Comparison of ENCODE assay signal across 9 cellular contexts in the genomic region with DNA sequence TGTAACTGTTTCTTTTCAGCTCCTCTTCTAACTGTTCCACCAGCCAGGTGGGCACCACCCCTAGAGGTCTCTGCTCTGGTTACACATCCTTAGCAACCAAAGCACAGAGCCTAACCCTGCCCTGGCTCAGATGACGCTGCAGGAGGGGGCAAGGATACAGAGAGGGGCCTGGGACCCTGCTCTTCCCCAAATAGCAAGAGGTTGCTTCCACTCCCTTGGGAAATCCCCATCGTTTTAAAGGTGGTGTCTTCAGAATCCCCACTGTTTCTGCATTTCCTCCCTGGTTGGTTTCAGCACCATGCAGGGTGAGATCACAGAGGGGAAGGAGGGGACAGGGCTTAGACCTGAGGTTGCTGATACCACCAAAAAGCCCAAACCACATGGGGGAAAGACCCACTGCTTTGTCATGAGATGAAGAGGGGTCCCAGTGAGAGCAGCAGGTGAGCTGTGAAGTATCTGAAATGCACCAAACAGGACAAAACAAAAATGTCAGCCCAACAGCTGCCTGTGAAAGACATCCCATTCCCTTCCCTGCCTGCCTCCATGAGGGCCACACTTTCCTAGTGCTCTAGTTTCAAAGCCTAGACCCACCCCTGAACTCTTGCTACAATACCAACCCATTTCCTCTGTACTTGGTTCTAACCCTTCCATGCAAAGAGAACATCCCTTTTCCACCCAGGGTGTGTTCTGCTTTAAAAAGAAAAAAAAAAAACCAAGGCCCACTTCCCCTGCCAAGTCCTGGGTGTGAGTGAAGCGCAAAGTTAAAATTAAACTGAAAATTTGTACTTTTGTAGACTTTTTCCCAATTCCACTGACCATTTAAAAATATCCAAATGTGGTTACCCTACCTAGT. TPM values are rescaled to one million over a fixed set of nuclear protein-coding genes. Genes with fewer than 3 reads are reported as not detected.
DNase-seq lines count a peak whose midpoint lies in the region; ATAC-seq and TF ChIP-seq lines count a peak whose summit lies in the region.
"Had no signal": no experiment of that assay in that cellular context is flagged by ENCODE, and none has a peak within 500 bp of the region (broad histone marks: within the 10 kb centered on the region; RNA-seq: fewer than 3 reads in every experiment).

No MANE protein-coding gene starts in this region.

- H3K4me3 ChIP-seq in right cardiac atrium (ENCODE audit: low read length) (no peak overlapping the region), upper lobe of right lung (no peak overlapping the region), thyroid gland (replicated peaks in 1 of 3) (no peak overlapping the region)
- H3K4me3 ChIP-seq: SJSA1 had no signal

- H3K36me3 Mint-ChIP-seq in activated CD4-positive, alpha-beta T cell treated with anti-CD3 and anti-CD28 coated beads, Interleukin-2, amount 10 ng/mL, durations not matched to agents 24 days and 14 days (ENCODE audit: low read depth), result peaks cover 31% of the 10 kb centered on the region

- peak; percentile 89 for DNase-seq in activated CD4-positive, alpha-beta T cell treated with anti-CD3 and anti-CD28 coated beads, Interleukin-2, amount 10 ng/mL, durations not matched to agents 24 days and 14 days
- DNase-seq in right cardiac atrium (no peak), upper lobe of right lung (no peak), DMS79 treated with DMSO at 0.1 percent for 48 hours (lab: John Stamatoyannopoulos, UW) (no peak), thyroid gland (no peak), retina (no peak)

- no peaks in the 10 kb centered on the region for H3K27me3 Mint-ChIP-seq in activated CD4-positive, alpha-beta T cell treated with anti-CD3 and anti-CD28 coated beads, Interleukin-2, amount 10 ng/mL, durations not matched to agents 24 days and 14 days

- WGBS in right cardiac atrium, result 54% methylated on average over 3 of the region's 3 CpGs
- WGBS in thyroid gland, 2 donors, result 76 to 79% methylated on average over 2 to 3 of the region's 3 CpGs

- H3K9me3 Mint-ChIP-seq in activated CD4-positive, alpha-beta T cell treated with anti-CD3 and anti-CD28 coated beads, Interleukin-2, amount 10 ng/mL, durations not matched to agents 24 days and 14 days, result no peaks in the 10 kb centered on the region

- H3K4me1 ChIP-seq in right cardiac atrium (ENCODE audit: control insufficient read depth, insufficient read depth, low read length), result peaks cover 67% of the 10 kb centered on the region
- peaks cover 88% of the 10 kb centered on the region for H3K4me1 ChIP-seq in upper lobe of right lung
- peaks cover 66 to 86% of the 10 kb centered on the region in 2 donors for H3K4me1 ChIP-seq in thyroid gland

- peaks cover 71% of the 10 kb centered on the region for H3K4me1 Mint-ChIP-seq in activated CD4-positive, alpha-beta T cell treated with anti-CD3 and anti-CD28 coated beads, Interleukin-2, amount 10 ng/mL, durations not matched to agents 24 days and 14 days

- H3K27ac ChIP-seq in right cardiac atrium (ENCODE audit: low read length) (peak overlapping the region; percentile 16), upper lobe of right lung (peak overlapping the region; percentile 61), thyroid gland (no peak overlapping the region)
- H3K27ac ChIP-seq: SJSA1 had no signal

- no peaks in the 10 kb centered on the region for H3K27me3 ChIP-seq in right cardiac atrium (ENCODE audit: control insufficient read depth, insufficient read depth)
- no peaks in the 10 kb centered on the region for H3K27me3 ChIP-seq in upper lobe of right lung
- no peaks in the 10 kb centered on the region for H3K27me3 ChIP-seq in thyroid gland
- H3K27me3 ChIP-seq: SJSA1 had no signal

- peak overlapping the region; percentile 81 for H3K27ac Mint-ChIP-seq in activated CD4-positive, alpha-beta T cell treated with anti-CD3 and anti-CD28 coated beads, Interleukin-2, amount 10 ng/mL, durations not matched to agents 24 days and 14 days

- peak; percentile 57 for ATAC-seq in HG03135 (IDR thresholded peaks at IDR 0.05; ENCODE audit: unreplicated experiment)
- ATAC-seq in right cardiac atrium, result peak; percentile 14 to 58
- ATAC-seq in upper lobe of right lung, result peak; percentile 12

- H3K36me3 ChIP-seq in upper lobe of right lung (peaks cover 8% of the 10 kb centered on the region), thyroid gland (peaks cover 0 to 8% of the 10 kb centered on the region in 2 donors)

- intact Hi-C loops in activated CD4-positive, alpha-beta T cell treated with anti-CD3 and anti-CD28 coated beads, Interleukin-2, amount 10 ng/mL, durations not matched to agents 24 days and 14 days (cut with micrococcal nuclease), result loop anchor here (1.0 kb wide), 1 partner anchor 8 kb away; no protein-coding TSS in a partner anchor
- intact Hi-C loops in right cardiac atrium (cut with DNase I), result no loop called here
- intact Hi-C loops in upper lobe of right lung (cut with DNase I), result no loop called here
- intact Hi-C loops in thyroid gland (cut with DNase I), result no loop called here

- TF ChIP-seq POLR2A in GM19099 (IDR thresholded peaks at IDR 0.05; ENCODE audit: extremely low read depth, insufficient read length, low read depth) (peak; percentile 21), thyroid gland (IDR thresholded peaks at IDR 0.05) (no peak)

- TF ChIP-seq CTCF in upper lobe of right lung (IDR thresholded peaks at IDR 0.05), result no peak
- TF ChIP-seq CTCF in thyroid gland (IDR thresholded peaks at IDR 0.05), result no peak

- H3K4me3 Mint-ChIP-seq in activated CD4-positive, alpha-beta T cell treated with anti-CD3 and anti-CD28 coated beads, Interleukin-2, amount 10 ng/mL, durations not matched to agents 24 days and 14 days, result peak overlapping the region; percentile 70

- H3K9me3 ChIP-seq in right cardiac atrium (ENCODE audit: control insufficient read depth, low read length), result no peaks in the 10 kb centered on the region
- H3K9me3 ChIP-seq in upper lobe of right lung, result no peaks in the 10 kb centered on the region
- no peaks in the 10 kb centered on the region for H3K9me3 ChIP-seq in thyroid gland

RNA-seq across cellular contexts. Expression of gene ANP32A, which starts 29.0 kb away (rescaled TPM):
- 280 and 302 TPM in 2 replicates for total RNA-seq in activated CD4-positive, alpha-beta T cell treated with anti-CD3 and anti-CD28 coated beads, Interleukin-2, amount 10 ng/mL, durations not matched to agents 24 days and 14 days
- total RNA-seq in right cardiac atrium, result 100 to 1,000 TPM; 104 to 145 (median 122) TPM
- 103 TPM for polyA plus RNA-seq in right cardiac atrium
- 114 TPM for total RNA-seq in upper lobe of right lung
- total RNA-seq in thyroid gland, result 100 to 1,000 TPM in 1 of 4 donors, 10 to 100 TPM in 3; 65.4 to 116 (median 79.5) TPM

Comparison
In these comparisons a context has a peak if more than half of its experiments do, and no peak if none do; other contexts are left out.
1. H3K27ac ChIP-seq: peak in right cardiac atrium (single experiment) and upper lobe of right lung (single experiment); none in thyroid gland (0 of 3).
2. Peak in every context shown above with its lines, with median percentiles within 50 percentile points of each other: ATAC-seq.